ENCODE assay signal across 1 cellular context in genomic region chr7:27911920-27912319, GRCh38.
TF ChIP-seq lines count a peak whose summit lies in the region.

No MANE protein-coding gene starts in this region.

TF ChIP-seq in GM23338, 12 proteins besides CTCF, POLR2A, EP300 and RAD21 (continued from another document):
- no peak for TF ChIP-seq ZNF462 (CRISPR knock-in tag; IDR thresholded peaks at IDR 0.05)
- TF ChIP-seq ETS1 (IDR thresholded peaks at IDR 0.05): no peak
- TF ChIP-seq STAT1 (IDR thresholded peaks at IDR 0.05; ENCODE audit: unreplicated experiment): no peak
- TF ChIP-seq EZH2 (IDR thresholded peaks at IDR 0.05; ENCODE audit: low read depth, unreplicated experiment): no peak
- TF ChIP-seq ZNF331 (CRISPR knock-in tag; IDR thresholded peaks at IDR 0.05; ENCODE audit: low read depth): no peak
- TF ChIP-seq ZNF114 (CRISPR knock-in tag; IDR thresholded peaks at IDR 0.05): no peak
- no peak for TF ChIP-seq REST (IDR thresholded peaks at IDR 0.05; ENCODE audit: unreplicated experiment)
TF ChIP-seq in GM23338: peak in this region for 0.
